ENCODE assay signal across 1 cellular context in genomic region chr11:129999407-129999806, GRCh38.
TF ChIP-seq lines count a peak whose summit lies in the region.

No MANE protein-coding gene starts in this region.

TF ChIP-seq in HepG2, 621 proteins besides CTCF, POLR2A, EP300 and RAD21 (continued from another document and continues in another):
- TF ChIP-seq ARID4A (CRISPR knock-in tag; IDR thresholded peaks at IDR 0.05; ENCODE audit: borderline replicate concordance) (no peak; the same call in 1 of the 2 replicates), ZNF766 (CRISPR knock-in tag; IDR thresholded peaks at IDR 0.05; ENCODE audit: borderline replicate concordance) (no peak), BCLAF1 (IDR thresholded peaks at IDR 0.05) (no peak), GLI4 (CRISPR knock-in tag; IDR thresholded peaks at IDR 0.05; ENCODE audit: borderline replicate concordance) (no peak), CBFB (CRISPR knock-in tag; IDR thresholded peaks at IDR 0.05) (no peak), PCBP2 (optimal IDR thresholded peaks at IDR 0.05; ENCODE audit: low read depth, low read length, poor library complexity, severe bottlenecking) (no peak), ZNF230 (CRISPR knock-in tag; IDR thresholded peaks at IDR 0.05) (no peak), TFDP1 (CRISPR knock-in tag; IDR thresholded peaks at IDR 0.05; ENCODE audit: borderline replicate concordance) (no peak), CHD4 (IDR thresholded peaks at IDR 0.05; ENCODE audit: borderline replicate concordance, low read length) (no peak), RBM22 (optimal IDR thresholded peaks at IDR 0.05; ENCODE audit: low read length) (no peak), ZBTB4 (CRISPR knock-in tag; IDR thresholded peaks at IDR 0.05; ENCODE audit: borderline replicate concordance) (no peak), NR3C1 (CRISPR knock-in tag; IDR thresholded peaks at IDR 0.05) (no peak), THYN1 (CRISPR knock-in tag; IDR thresholded peaks at IDR 0.05; ENCODE audit: borderline replicate concordance, low read depth) (no peak), ZNF660 (CRISPR knock-in tag; IDR thresholded peaks at IDR 0.05; ENCODE audit: borderline replicate concordance, low read depth) (no peak), NCOA5 (CRISPR knock-in tag; IDR thresholded peaks at IDR 0.05) (no peak), ZNF550 (CRISPR knock-in tag; IDR thresholded peaks at IDR 0.05; ENCODE audit: borderline replicate concordance) (no peak), ZNF24 (IDR thresholded peaks at IDR 0.05) (no peak), HDAC1 (CRISPR knock-in tag; IDR thresholded peaks at IDR 0.05) (peak; percentile 15; the same call in 1 of the 2 replicates), ZFP41 (CRISPR knock-in tag; IDR thresholded peaks at IDR 0.05; ENCODE audit: borderline replicate concordance) (no peak), ZNF205 (CRISPR knock-in tag; IDR thresholded peaks at IDR 0.05) (peak; percentile 77; the same call in 1 of the 2 replicates), MBNL3 (CRISPR knock-in tag; conservative IDR thresholded peaks at IDR 0.05) (no peak), PLSCR1 (CRISPR knock-in tag; IDR thresholded peaks at IDR 0.05; ENCODE audit: borderline replicate concordance) (no peak), POGZ (CRISPR knock-in tag; IDR thresholded peaks at IDR 0.05) (peak; percentile 29), STAT5B (CRISPR knock-in tag; IDR thresholded peaks at IDR 0.05) (no peak), FOXO1 (CRISPR knock-in tag; IDR thresholded peaks at IDR 0.05) (peak; percentile 91), ZNF335 (CRISPR knock-in tag; IDR thresholded peaks at IDR 0.05) (no peak), ZNF232 (CRISPR knock-in tag; IDR thresholded peaks at IDR 0.05; ENCODE audit: borderline replicate concordance) (no peak), EZH2 (conservative IDR thresholded peaks at IDR 0.05; ENCODE audit: low read depth, low read length) (no peak), ZNF274 (CRISPR knock-in tag; IDR thresholded peaks at IDR 0.05) (no peak), KLF13 (CRISPR knock-in tag; IDR thresholded peaks at IDR 0.05) (no peak), ZNF276 (CRISPR knock-in tag; IDR thresholded peaks at IDR 0.05; ENCODE audit: low read depth) (no peak), NFE2 (CRISPR knock-in tag; IDR thresholded peaks at IDR 0.05) (no peak), E2F2 (CRISPR knock-in tag; IDR thresholded peaks at IDR 0.05; ENCODE audit: borderline replicate concordance) (no peak), RBAK (CRISPR knock-in tag; IDR thresholded peaks at IDR 0.05) (no peak), UBTF (CRISPR knock-in tag; IDR thresholded peaks at IDR 0.05) (no peak)
- TF ChIP-seq, protein P1, sequence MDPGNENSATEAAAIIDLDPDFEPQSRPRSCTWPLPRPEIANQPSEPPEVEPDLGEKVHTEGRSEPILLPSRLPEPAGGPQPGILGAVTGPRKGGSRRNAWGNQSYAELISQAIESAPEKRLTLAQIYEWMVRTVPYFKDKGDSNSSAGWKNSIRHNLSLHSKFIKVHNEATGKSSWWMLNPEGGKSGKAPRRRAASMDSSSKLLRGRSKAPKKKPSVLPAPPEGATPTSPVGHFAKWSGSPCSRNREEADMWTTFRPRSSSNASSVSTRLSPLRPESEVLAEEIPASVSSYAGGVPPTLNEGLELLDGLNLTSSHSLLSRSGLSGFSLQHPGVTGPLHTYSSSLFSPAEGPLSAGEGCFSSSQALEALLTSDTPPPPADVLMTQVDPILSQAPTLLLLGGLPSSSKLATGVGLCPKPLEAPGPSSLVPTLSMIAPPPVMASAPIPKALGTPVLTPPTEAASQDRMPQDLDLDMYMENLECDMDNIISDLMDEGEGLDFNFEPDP (CRISPR knock-in tag; conservative IDR thresholded peaks at IDR 0.05), result no peak
- TF ChIP-seq, protein P2, sequence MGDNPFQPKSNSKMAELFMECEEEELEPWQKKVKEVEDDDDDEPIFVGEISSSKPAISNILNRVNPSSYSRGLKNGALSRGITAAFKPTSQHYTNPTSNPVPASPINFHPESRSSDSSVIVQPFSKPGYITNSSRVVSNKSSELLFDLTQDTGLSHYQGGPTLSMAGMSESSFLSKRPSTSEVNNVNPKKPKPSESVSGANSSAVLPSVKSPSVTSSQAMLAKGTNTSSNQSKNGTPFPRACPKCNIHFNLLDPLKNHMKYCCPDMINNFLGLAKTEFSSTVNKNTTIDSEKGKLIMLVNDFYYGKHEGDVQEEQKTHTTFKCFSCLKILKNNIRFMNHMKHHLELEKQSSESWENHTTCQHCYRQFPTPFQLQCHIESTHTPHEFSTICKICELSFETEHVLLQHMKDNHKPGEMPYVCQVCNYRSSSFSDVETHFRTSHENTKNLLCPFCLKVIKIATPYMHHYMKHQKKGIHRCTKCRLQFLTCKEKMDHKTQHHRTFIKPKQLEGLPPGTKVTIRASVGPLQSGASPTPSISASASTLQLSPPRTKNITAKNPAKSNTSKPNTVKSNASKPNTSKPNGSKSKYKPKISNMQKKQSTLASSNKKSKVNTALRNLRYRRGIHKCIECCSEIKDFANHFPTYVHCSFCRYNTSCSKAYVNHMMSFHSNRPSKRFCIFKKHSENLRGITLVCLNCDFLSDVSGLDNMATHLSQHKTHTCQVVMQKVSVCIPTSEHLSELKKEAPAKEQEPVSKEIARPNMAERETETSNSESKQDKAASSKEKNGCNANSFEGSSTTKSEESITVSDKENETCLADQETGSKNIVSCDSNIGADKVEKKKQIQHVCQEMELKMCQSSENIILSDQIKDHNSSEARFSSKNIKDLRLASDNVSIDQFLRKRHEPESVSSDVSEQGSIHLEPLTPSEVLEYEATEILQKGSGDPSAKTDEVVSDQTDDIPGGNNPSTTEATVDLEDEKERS (CRISPR knock-in tag; IDR thresholded peaks at IDR 0.05), result 0 out of 2 replicates have a peak, but pooled peaks have one; percentile 34
